Comparison of ENCODE assay signal across 20 cellular contexts in the genomic region with DNA sequence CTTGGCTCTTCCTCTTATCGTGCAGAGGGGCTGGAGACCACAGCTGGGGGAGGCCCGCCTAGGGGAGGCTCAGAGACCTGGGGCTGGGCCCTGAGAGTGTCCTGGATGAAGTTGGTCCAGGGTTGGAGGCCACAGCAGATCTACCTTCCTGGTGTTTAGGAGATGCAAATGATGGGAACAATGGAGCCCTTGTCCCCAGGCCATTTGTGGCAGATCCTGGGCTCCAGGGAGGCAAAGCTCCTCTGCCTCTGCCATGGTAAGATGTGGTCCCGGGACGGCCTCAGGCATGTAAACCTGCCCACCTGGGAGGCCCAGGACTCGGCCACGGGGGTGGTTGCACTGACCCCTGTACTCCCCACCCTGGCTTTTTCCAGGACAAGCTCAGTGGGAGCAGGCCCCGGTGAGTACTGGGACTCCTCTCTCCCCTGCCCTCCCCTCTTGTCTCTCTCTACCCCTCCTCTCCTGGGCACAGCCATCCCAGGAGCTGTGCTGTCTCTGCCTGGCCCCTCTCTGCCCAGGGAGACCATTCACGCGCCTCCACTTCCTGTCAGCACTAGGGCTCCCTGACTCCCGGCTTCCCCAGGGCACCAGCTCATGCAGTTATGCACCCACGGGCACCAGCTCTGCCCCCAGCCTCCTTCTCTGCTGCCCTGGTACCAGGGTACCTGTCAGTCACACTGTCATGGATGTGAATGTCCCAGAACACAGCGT. TPM values are rescaled to one million over a fixed set of nuclear protein-coding genes. Genes with fewer than 3 reads are reported as not detected.
A peak's percentile ranks its signal among the peaks of the same experiment; 100 is the strongest.
DNase-seq lines count a peak whose midpoint lies in the region; ATAC-seq and TF ChIP-seq lines count a peak whose summit lies in the region.
"Had no signal": no experiment of that assay in that cellular context is flagged by ENCODE, and none has a peak within 500 bp of the region (broad histone marks: within the 10 kb centered on the region; RNA-seq: fewer than 3 reads in every experiment).

No MANE protein-coding gene starts in this region.

- H3K4me2 ChIP-seq in neural cell (ENCODE audit: low read length), result no peak overlapping the region

- H3K27me3 ChIP-seq in H7 (ENCODE audit: control insufficient read depth, insufficient read depth, low read length), result no peaks in the 10 kb centered on the region; the same call in none of the 2 replicates
- no peaks in the 10 kb centered on the region for H3K27me3 ChIP-seq in neural cell (ENCODE audit: insufficient read depth, low read depth, low read length)
- no peaks in the 10 kb centered on the region for H3K27me3 ChIP-seq in body of pancreas
- H3K27me3 ChIP-seq: cardiac muscle cell, esophagus muscularis mucosa, upper lobe of right lung had no signal

- peaks cover 5% of the 10 kb centered on the region for H3K4me1 Mint-ChIP-seq in activated naive CD8-positive, alpha-beta T cell treated with anti-CD3 and anti-CD28 coated beads, Interleukin-2, amount 10 ng/mL, durations not matched to agents 7 days and 5 days
- H3K4me1 Mint-ChIP-seq: activated CD4-positive, alpha-beta memory T cell treated with anti-CD3 and anti-CD28 coated beads, Interleukin-2, amount 10 ng/mL, durations not matched to agents 7 days and 5 days had no signal

- POLR2A ChIA-PET in activated naive CD8-positive, alpha-beta T cell treated with anti-CD3 and anti-CD28 coated beads, Interleukin-2, amount 10 ng/mL, durations not matched to agents 7 days and 5 days (lab: Charles Lee), result interaction anchor here (0.6 to 3.5 kb wide), 7 partner anchors 8 to 762 kb away, joined by 3 to 13 read pairs (median 4); partner anchors contain the start of gene MAT2A

- H4K20me1 ChIP-seq in neural cell (ENCODE audit: insufficient read depth), result no peaks in the 10 kb centered on the region

- intact Hi-C loops in body of pancreas (cut with DNase I), result no loop called here

- peak overlapping the region; percentile 99 for H3K27ac ChIP-seq in neural cell (ENCODE audit: low read length)
- H3K27ac ChIP-seq in body of pancreas, result no peak overlapping the region
- H3K27ac ChIP-seq: cardiac muscle cell, esophagus muscularis mucosa, left ventricle myocardium inferior, upper lobe of right lung had no signal

- H3K4me3 Mint-ChIP-seq in activated naive CD8-positive, alpha-beta T cell treated with anti-CD3 and anti-CD28 coated beads, Interleukin-2, amount 10 ng/mL, durations not matched to agents 7 days and 5 days, result no peak overlapping the region
- H3K4me3 Mint-ChIP-seq: activated CD4-positive, alpha-beta memory T cell treated with anti-CD3 and anti-CD28 coated beads, Interleukin-2, amount 10 ng/mL, durations not matched to agents 7 days and 5 days; activated T-helper 1 cell treated with anti-CD3 and anti-CD28 coated beads, Interleukin-12 subunit alpha, Interleukin-12 subunit beta, Interleukin-2, Interleukin-4 antibody, amounts not matched to agents 30 ng/mL and 10 ng/mL and 1 ng/mL, durations not matched to agents 14 hours and 24 hours and 36 hours; stimulated activated naive CD8-positive, alpha-beta T cell treated with anti-CD3 and anti-CD28 coated beads, Interleukin-15, Interleukin-2, amounts not matched to agents 100 ng/mL and 50 ng/mL, for 24 hours had no signal

- no peaks in the 10 kb centered on the region for H3K9me2 ChIP-seq in neural cell (ENCODE audit: insufficient read depth, low read length)

- TF ChIP-seq POLR2A in body of pancreas (IDR thresholded peaks at IDR 0.05), result no peak

- ATAC-seq in activated naive CD8-positive, alpha-beta T cell treated with anti-CD3 and anti-CD28 coated beads, Interleukin-2, amount 10 ng/mL, durations not matched to agents 7 days and 5 days (ENCODE audit: low read depth), result no peak
- ATAC-seq in GM19351 (IDR thresholded peaks at IDR 0.05; ENCODE audit: unreplicated experiment), result no peak
- ATAC-seq in body of pancreas, result no peak
- ATAC-seq in GM19463 (IDR thresholded peaks at IDR 0.05; ENCODE audit: unreplicated experiment), result no peak
- ATAC-seq: right cardiac atrium had no signal

- TF ChIP-seq RAD21 in neural cell (conservative IDR thresholded peaks at IDR 0.05), result no peak

- DNase-seq in Ammon's horn (ENCODE audit: low spot score), result peak; percentile 48
- DNase-seq in H7, result peak; percentile 53
- DNase-seq in activated naive CD8-positive, alpha-beta T cell treated with anti-CD3 and anti-CD28 coated beads, Interleukin-2, amount 10 ng/mL, durations not matched to agents 7 days and 5 days, result no peak
- no peak for DNase-seq in islet precursor cell
- DNase-seq in body of pancreas, result no peak
- DNase-seq: activated CD4-positive, alpha-beta memory T cell treated with anti-CD3 and anti-CD28 coated beads, Interleukin-2, amount 10 ng/mL, durations not matched to agents 7 days and 5 days; GF-D8; left ventricle myocardium inferior; NCI-H2029; NCI-H446; upper lobe of right lung had no signal

- no peak overlapping the region for H2AFZ ChIP-seq in neural cell (ENCODE audit: low read depth, low read length)

- peaks cover 56% of the 10 kb centered on the region for H3K4me1 ChIP-seq in body of pancreas

- H3K27me3 Mint-ChIP-seq in activated naive CD8-positive, alpha-beta T cell treated with anti-CD3 and anti-CD28 coated beads, Interleukin-2, amount 10 ng/mL, durations not matched to agents 7 days and 5 days, result no peaks in the 10 kb centered on the region
- H3K27me3 Mint-ChIP-seq: activated CD4-positive, alpha-beta memory T cell treated with anti-CD3 and anti-CD28 coated beads, Interleukin-2, amount 10 ng/mL, durations not matched to agents 7 days and 5 days; stimulated activated naive CD8-positive, alpha-beta T cell treated with anti-CD3 and anti-CD28 coated beads, Interleukin-15, Interleukin-2, amounts not matched to agents 100 ng/mL and 50 ng/mL, for 24 hours had no signal

- no peaks in the 10 kb centered on the region for H3K36me3 Mint-ChIP-seq in activated naive CD8-positive, alpha-beta T cell treated with anti-CD3 and anti-CD28 coated beads, Interleukin-2, amount 10 ng/mL, durations not matched to agents 7 days and 5 days

- H3F3A ChIP-seq in neural cell (ENCODE audit: insufficient read depth, low read length, poor library complexity, severe bottlenecking), result no peaks in the 10 kb centered on the region

- peak overlapping the region; percentile 79 for H3K9ac ChIP-seq in neural cell (ENCODE audit: low read length)

- TF ChIP-seq EP300 in neural cell (conservative IDR thresholded peaks at IDR 0.05; ENCODE audit: poor library complexity, severe bottlenecking), result no peak

- TF ChIP-seq CTCF in neural cell (IDR thresholded peaks at IDR 0.05; ENCODE audit: poor library complexity, severe bottlenecking) (no peak), body of pancreas (IDR thresholded peaks at IDR 0.05) (no peak)

- no peak overlapping the region for H3K4me3 ChIP-seq in H7 (ENCODE audit: insufficient read depth, low read depth, low read length)
- no peak overlapping the region for H3K4me3 ChIP-seq in neural cell (ENCODE audit: low read length)
- no peak overlapping the region for H3K4me3 ChIP-seq in body of pancreas
- H3K4me3 ChIP-seq: cardiac muscle cell, esophagus muscularis mucosa, left ventricle myocardium inferior, upper lobe of right lung had no signal

- no peaks in the 10 kb centered on the region for H3K9me3 ChIP-seq in neural cell (ENCODE audit: low read length)
- H3K9me3 ChIP-seq in body of pancreas, result peaks cover 0 to 2% (median 0%) of the 10 kb centered on the region in 3 donors
- H3K9me3 ChIP-seq: esophagus muscularis mucosa, left ventricle myocardium inferior, upper lobe of right lung had no signal

- WGBS in body of pancreas, 2 donors, result 77 to 90% methylated on average over 7 to 12 of the region's 12 CpGs

- no peaks in the 10 kb centered on the region for H3K79me2 ChIP-seq in neural cell (replicated peaks; ENCODE audit: insufficient read depth, low read length)

- H3K9me3 Mint-ChIP-seq in activated naive CD8-positive, alpha-beta T cell treated with anti-CD3 and anti-CD28 coated beads, Interleukin-2, amount 10 ng/mL, durations not matched to agents 7 days and 5 days, result no peaks in the 10 kb centered on the region
- H3K9me3 Mint-ChIP-seq: activated CD4-positive, alpha-beta memory T cell treated with anti-CD3 and anti-CD28 coated beads, Interleukin-2, amount 10 ng/mL, durations not matched to agents 7 days and 5 days; activated T-helper 1 cell treated with anti-CD3 and anti-CD28 coated beads, Interleukin-12 subunit alpha, Interleukin-12 subunit beta, Interleukin-2, Interleukin-4 antibody, amounts not matched to agents 30 ng/mL and 10 ng/mL and 1 ng/mL, durations not matched to agents 14 hours and 24 hours and 36 hours; stimulated activated naive CD8-positive, alpha-beta T cell treated with anti-CD3 and anti-CD28 coated beads, Interleukin-15, Interleukin-2, amounts not matched to agents 100 ng/mL and 50 ng/mL, for 24 hours had no signal

- H3K36me3 ChIP-seq in H7 (replicated peaks; ENCODE audit: control insufficient read depth, insufficient read depth, low read length) (no peaks in the 10 kb centered on the region), neural cell (ENCODE audit: insufficient read depth, low read length) (no peaks in the 10 kb centered on the region), body of pancreas (replicated peaks in 1 of 2; ENCODE audit: insufficient read depth in 1 of 2, low read depth in 2 of 2) (no peaks in the 10 kb centered on the region)
- H3K36me3 ChIP-seq: cardiac muscle cell, esophagus muscularis mucosa, left ventricle myocardium inferior, upper lobe of right lung had no signal

- peak overlapping the region; percentile 65 for H3K27ac Mint-ChIP-seq in activated naive CD8-positive, alpha-beta T cell treated with anti-CD3 and anti-CD28 coated beads, Interleukin-2, amount 10 ng/mL, durations not matched to agents 7 days and 5 days
- H3K27ac Mint-ChIP-seq: activated CD4-positive, alpha-beta memory T cell treated with anti-CD3 and anti-CD28 coated beads, Interleukin-2, amount 10 ng/mL, durations not matched to agents 7 days and 5 days; activated T-helper 1 cell treated with anti-CD3 and anti-CD28 coated beads, Interleukin-12 subunit alpha, Interleukin-12 subunit beta, Interleukin-2, Interleukin-4 antibody, amounts not matched to agents 30 ng/mL and 10 ng/mL and 1 ng/mL, durations not matched to agents 14 hours and 24 hours and 36 hours; stimulated activated naive CD8-positive, alpha-beta T cell treated with anti-CD3 and anti-CD28 coated beads, Interleukin-15, Interleukin-2, amounts not matched to agents 100 ng/mL and 50 ng/mL, for 24 hours had no signal

TF ChIP-seq in neural cell, 6 proteins besides CTCF, POLR2A, EP300 and RAD21 (continues in another document):
- TF ChIP-seq TAF1 (IDR thresholded peaks at IDR 0.05; ENCODE audit: low read depth), result no peak

RNA-seq across cellular contexts. Expression of gene SH2D6, which starts 10.9 kb away (rescaled TPM):
- total RNA-seq in H7 (2014; rRNA removed; shearing (Covaris generic)), result not detected in 2 replicates
- 1 to 10 TPM in 1 of 2 experiments, under 1 TPM in 1; 0.94 to 1.4 TPM for total RNA-seq in activated naive CD8-positive, alpha-beta T cell treated with anti-CD3 and anti-CD28 coated beads, Interleukin-2, amount 10 ng/mL, durations not matched to agents 7 days and 5 days
- polyA plus RNA-seq in neural cell, result not detected in 2 replicates
- polyA minus RNA-seq in neural cell, result 0.97 TPM in 1 of 2 replicates, not detected in the other
- 10 to 100 TPM in 1 of 2 donors, under 1 TPM in 1; 0.26 to 15.5 TPM for total RNA-seq in body of pancreas
- total RNA-seq: cardiac muscle cell, esophagus muscularis mucosa, left ventricle myocardium inferior, omental fat pad had no signal
- polyA plus RNA-seq: cardiac muscle cell had no signal

RNA-seq across cellular contexts. Expression of gene CAPG, which starts 19.2 kb away (rescaled TPM):
- 242 and 268 TPM in 2 replicates for total RNA-seq in H7 (2014; rRNA removed; shearing (Covaris generic))
- 100 to 1,000 TPM; 263 to 279 TPM for total RNA-seq in activated naive CD8-positive, alpha-beta T cell treated with anti-CD3 and anti-CD28 coated beads, Interleukin-2, amount 10 ng/mL, durations not matched to agents 7 days and 5 days
- not detected in 2 replicates for polyA plus RNA-seq in neural cell
- not detected in 2 replicates for polyA minus RNA-seq in neural cell
- total RNA-seq in body of pancreas, result 10 to 100 TPM; 26.0 to 35.0 TPM

Comparison
In these comparisons a context has a peak if more than half of its experiments do, and no peak if none do; other contexts are left out.
1. DNase-seq: peak in Ammon's horn (single experiment) and H7 (single experiment); none in activated naive CD8-positive, alpha-beta T cell treated with anti-CD3 and anti-CD28 coated beads, Interleukin-2, amount 10 ng/mL, durations not matched to agents 7 days and 5 days (single experiment), islet precursor cell (single experiment) and body of pancreas (0 of 4).